Comparison of ENCODE assay signal across 24 cellular contexts in genomic region chr20:45810191-45810590, GRCh38. TPM values are rescaled to one million over a fixed set of nuclear protein-coding genes. Genes with fewer than 3 reads are reported as not detected.
DNase-seq lines count a peak whose midpoint lies in the region.
"Had no signal": no experiment of that assay in that cellular context is flagged by ENCODE, and none has a peak within 500 bp of the region (broad histone marks: within the 10 kb centered on the region; RNA-seq: fewer than 3 reads in every experiment).

No MANE protein-coding gene starts in this region.

- peaks cover 38% of the 10 kb centered on the region for H3K36me3 Mint-ChIP-seq in activated T-helper 1 cell treated with anti-CD3 and anti-CD28 coated beads, Interleukin-12 subunit alpha, Interleukin-12 subunit beta, Interleukin-2, Interleukin-4 antibody, amounts not matched to agents 30 ng/mL and 10 ng/mL and 1 ng/mL, durations not matched to agents 14 hours and 24 hours and 36 hours (ENCODE audit: low read depth)

- no peak overlapping the region for H3K27ac Mint-ChIP-seq in activated T-helper 1 cell treated with anti-CD3 and anti-CD28 coated beads, Interleukin-12 subunit alpha, Interleukin-12 subunit beta, Interleukin-2, Interleukin-4 antibody, amounts not matched to agents 30 ng/mL and 10 ng/mL and 1 ng/mL, durations not matched to agents 14 hours and 24 hours and 36 hours
- H3K27ac Mint-ChIP-seq: H9 had no signal

- H3K27me3 ChIP-seq in BLaER1 treated with 17β-estradiol and CSF1 and Interleukin-3, amounts not matched to agents 10 nM and 100 nM: peaks cover 0 to 19% (median 14%) of the 10 kb centered on the region in 11 experiments; a peak in 10 of 22 replicates
- H3K27me3 ChIP-seq: MG63 had no signal

- in situ Hi-C loops in KBM-7 (cut with MboI; ENCODE audit: low pct_unique_long_range_greater_than_20kb, low sequenced_read_pairs): no loop called here

- peaks cover 0 to 23% (median 20%) of the 10 kb centered on the region in 11 experiments; a peak in 20 of 22 replicates for H3K9me3 ChIP-seq in BLaER1 treated with 17β-estradiol and CSF1 and Interleukin-3, amounts not matched to agents 10 nM and 100 nM (replicated peaks in 1 of 11)
- H3K9me3 ChIP-seq: MG63, SK-N-SH had no signal

- H3K4me1 ChIP-seq in BLaER1 treated with 17β-estradiol and CSF1 and Interleukin-3, amounts not matched to agents 10 nM and 100 nM: peaks cover 21 to 43% (median 36%) of the 10 kb centered on the region in 10 experiments

- H3K9me3 Mint-ChIP-seq in activated T-helper 1 cell treated with anti-CD3 and anti-CD28 coated beads, Interleukin-12 subunit alpha, Interleukin-12 subunit beta, Interleukin-2, Interleukin-4 antibody, amounts not matched to agents 30 ng/mL and 10 ng/mL and 1 ng/mL, durations not matched to agents 14 hours and 24 hours and 36 hours: no peaks in the 10 kb centered on the region

- no peak overlapping the region for H3K9ac ChIP-seq in BLaER1 treated with 17β-estradiol and CSF1 and Interleukin-3, amounts not matched to agents 10 nM and 100 nM
- H3K9ac ChIP-seq: SK-N-SH had no signal

- peak; percentile 41 for DNase-seq in KBM-7
- no peak for DNase-seq in activated T-helper 1 cell treated with anti-CD3 and anti-CD28 coated beads, Interleukin-12 subunit alpha, Interleukin-12 subunit beta, Interleukin-2, Interleukin-4 antibody, amounts not matched to agents 30 ng/mL and 10 ng/mL and 1 ng/mL, durations not matched to agents 14 hours and 24 hours and 36 hours (ENCODE audit: low spot score)
- peak; percentile 53 to 63 for DNase-seq in dermis microvascular lymphatic vessel endothelial cell (ENCODE audit: low read depth in 2 of 2)
- DNase-seq in NCI-H2171 (lab: John Stamatoyannopoulos, UW): no peak
- no peak for DNase-seq in stimulated activated CD4-positive, alpha-beta T cell treated with anti-CD3 and anti-CD28 coated beads, Interleukin-12 subunit alpha, Interleukin-12 subunit beta, amount 100 ng/mL, for 4 hours
- DNase-seq in NCI-H2171 treated with DMSO at 0.1 percent for 48 hours (lab: John Stamatoyannopoulos, UW): no peak
- DNase-seq: ACHN, DMS 273 treated with DMSO at 0.1 percent for 48 hours, DND-41, H9, MG63, NCI-H1092 treated with DMSO at 0.1 percent for 48 hours, NCI-H146, NCI-H2081 treated with DMSO at 0.1 percent for 48 hours, NCI-H510A treated with DMSO at 0.1 percent for 48 hours, NCI-H82, PC-3, RPMI8226, SHP77 treated with DMSO at 0.1 percent for 48 hours, SK-N-SH had no signal

- peaks cover 67 to 84% (median 75%) of the 10 kb centered on the region in 11 experiments for H3K36me3 ChIP-seq in BLaER1 treated with 17β-estradiol and CSF1 and Interleukin-3, amounts not matched to agents 10 nM and 100 nM

- H3K4me3 Mint-ChIP-seq in activated T-helper 1 cell treated with anti-CD3 and anti-CD28 coated beads, Interleukin-12 subunit alpha, Interleukin-12 subunit beta, Interleukin-2, Interleukin-4 antibody, amounts not matched to agents 30 ng/mL and 10 ng/mL and 1 ng/mL, durations not matched to agents 14 hours and 24 hours and 36 hours: peak overlapping the region; percentile 6
- H3K4me3 Mint-ChIP-seq: CD14-positive monocyte, H9 had no signal

- intact Hi-C loops in activated T-helper 1 cell treated with anti-CD3 and anti-CD28 coated beads, Interleukin-12 subunit alpha, Interleukin-12 subunit beta, Interleukin-2, Interleukin-4 antibody, amounts not matched to agents 30 ng/mL and 10 ng/mL and 1 ng/mL, durations not matched to agents 14 hours and 24 hours and 36 hours (cut with micrococcal nuclease): no loop called here

- peaks cover 0 to 1% (median 0%) of the 10 kb centered on the region in 11 experiments; a peak in 3 of 22 replicates for H4K20me1 ChIP-seq in BLaER1 treated with 17β-estradiol and CSF1 and Interleukin-3, amounts not matched to agents 10 nM and 100 nM

- H3K4me1 Mint-ChIP-seq in activated T-helper 1 cell treated with anti-CD3 and anti-CD28 coated beads, Interleukin-12 subunit alpha, Interleukin-12 subunit beta, Interleukin-2, Interleukin-4 antibody, amounts not matched to agents 30 ng/mL and 10 ng/mL and 1 ng/mL, durations not matched to agents 14 hours and 24 hours and 36 hours (ENCODE audit: low read depth): peaks cover 23% of the 10 kb centered on the region

- peak overlapping the region in 2 of 11 experiments; percentile 19 to 39; a peak in 3 of 22 replicates for H3K27ac ChIP-seq in BLaER1 treated with 17β-estradiol and CSF1 and Interleukin-3, amounts not matched to agents 10 nM and 100 nM

- peak overlapping the region; percentile 18 to 56 (median 42); a peak in 20 of 22 replicates for H3K4me2 ChIP-seq in BLaER1 treated with 17β-estradiol and CSF1 and Interleukin-3, amounts not matched to agents 10 nM and 100 nM
- H3K4me2 ChIP-seq: SK-N-SH had no signal

- H3K4me3 ChIP-seq in BLaER1 treated with 17β-estradiol and CSF1 and Interleukin-3, amounts not matched to agents 10 nM and 100 nM: no peak overlapping the region
- H3K4me3 ChIP-seq: MG63 had no signal

- no peaks in the 10 kb centered on the region for H3K27me3 Mint-ChIP-seq in activated T-helper 1 cell treated with anti-CD3 and anti-CD28 coated beads, Interleukin-12 subunit alpha, Interleukin-12 subunit beta, Interleukin-2, Interleukin-4 antibody, amounts not matched to agents 30 ng/mL and 10 ng/mL and 1 ng/mL, durations not matched to agents 14 hours and 24 hours and 36 hours (ENCODE audit: insufficient read depth)

RNA-seq across cellular contexts. Expression of gene UBE2C, which starts 2.3 kb away (rescaled TPM):
- 114 and 118 TPM in 2 replicates for total RNA-seq in activated T-helper 1 cell treated with anti-CD3 and anti-CD28 coated beads, Interleukin-12 subunit alpha, Interleukin-12 subunit beta, Interleukin-2, Interleukin-4 antibody, amounts not matched to agents 30 ng/mL and 10 ng/mL and 1 ng/mL, durations not matched to agents 14 hours and 24 hours and 36 hours
- total RNA-seq in dermis microvascular lymphatic vessel endothelial cell: 9.6 and 17.1 TPM in 2 replicates

RNA-seq across cellular contexts. Expression of gene TNNC2, which starts 16.9 kb away (rescaled TPM):
- not detected in 2 replicates for total RNA-seq in activated T-helper 1 cell treated with anti-CD3 and anti-CD28 coated beads, Interleukin-12 subunit alpha, Interleukin-12 subunit beta, Interleukin-2, Interleukin-4 antibody, amounts not matched to agents 30 ng/mL and 10 ng/mL and 1 ng/mL, durations not matched to agents 14 hours and 24 hours and 36 hours
- 0.13 TPM in 1 of 2 replicates, not detected in the other for total RNA-seq in dermis microvascular lymphatic vessel endothelial cell
- total RNA-seq: PC-3 had no signal

RNA-seq across cellular contexts. Expression of gene DNTTIP1, which starts 18.4 kb away (rescaled TPM):
- total RNA-seq in activated T-helper 1 cell treated with anti-CD3 and anti-CD28 coated beads, Interleukin-12 subunit alpha, Interleukin-12 subunit beta, Interleukin-2, Interleukin-4 antibody, amounts not matched to agents 30 ng/mL and 10 ng/mL and 1 ng/mL, durations not matched to agents 14 hours and 24 hours and 36 hours: 35.6 and 40.1 TPM in 2 replicates
- total RNA-seq in dermis microvascular lymphatic vessel endothelial cell: 13.9 and 16.2 TPM in 2 replicates

RNA-seq across cellular contexts. Expression of gene WFDC3, which starts 18.5 kb away (rescaled TPM):
- not detected in 2 replicates for total RNA-seq in activated T-helper 1 cell treated with anti-CD3 and anti-CD28 coated beads, Interleukin-12 subunit alpha, Interleukin-12 subunit beta, Interleukin-2, Interleukin-4 antibody, amounts not matched to agents 30 ng/mL and 10 ng/mL and 1 ng/mL, durations not matched to agents 14 hours and 24 hours and 36 hours
- not detected in 2 replicates for total RNA-seq in dermis microvascular lymphatic vessel endothelial cell
- total RNA-seq: G401, H9, HT-29 had no signal

RNA-seq across cellular contexts. Expression of gene SNX21, which starts 23.4 kb away (rescaled TPM):
- total RNA-seq in activated T-helper 1 cell treated with anti-CD3 and anti-CD28 coated beads, Interleukin-12 subunit alpha, Interleukin-12 subunit beta, Interleukin-2, Interleukin-4 antibody, amounts not matched to agents 30 ng/mL and 10 ng/mL and 1 ng/mL, durations not matched to agents 14 hours and 24 hours and 36 hours: 0.75 and 1.1 TPM in 2 replicates
- total RNA-seq in dermis microvascular lymphatic vessel endothelial cell: 11.7 and 13.4 TPM in 2 replicates

Comparison
In these comparisons a context has a peak if more than half of its experiments do, and no peak if none do; other contexts are left out.
1. DNase-seq: peak in KBM-7 (single experiment) and dermis microvascular lymphatic vessel endothelial cell (2 of 2); none in activated T-helper 1 cell treated with anti-CD3 and anti-CD28 coated beads, Interleukin-12 subunit alpha, Interleukin-12 subunit beta, Interleukin-2, Interleukin-4 antibody, amounts not matched to agents 30 ng/mL and 10 ng/mL and 1 ng/mL, durations not matched to agents 14 hours and 24 hours and 36 hours (single experiment), NCI-H2171 (single experiment), stimulated activated CD4-positive, alpha-beta T cell treated with anti-CD3 and anti-CD28 coated beads, Interleukin-12 subunit alpha, Interleukin-12 subunit beta, amount 100 ng/mL, for 4 hours (single experiment) and NCI-H2171 treated with DMSO at 0.1 percent for 48 hours (single experiment).